1 cellular context compared by ENCODE assay signal in genomic region chr7:100466830-100467605, GRCh38.
TF ChIP-seq lines count a peak whose summit lies in the region.

No MANE protein-coding gene starts in this region.

TF ChIP-seq in IMR-90, 13 proteins besides CTCF, POLR2A, EP300 and RAD21:
- TF ChIP-seq ELK1 (IDR thresholded peaks at IDR 0.05; ENCODE audit: borderline replicate concordance, low read depth, low read length) (no peak), RCOR1 (IDR thresholded peaks at IDR 0.05; ENCODE audit: insufficient replicate concordance, low read length) (no peak), FOS (IDR thresholded peaks at IDR 0.05; ENCODE audit: low read depth, low read length) (no peak), BHLHE40 (IDR thresholded peaks at IDR 0.05; ENCODE audit: low read depth, low read length) (no peak), MXI1 (IDR thresholded peaks at IDR 0.05; ENCODE audit: borderline replicate concordance, low read depth, low read length) (no peak), MAFK (IDR thresholded peaks at IDR 0.05; ENCODE audit: low read depth, low read length) (no peak), SMC3 (IDR thresholded peaks at IDR 0.05; ENCODE audit: low read depth, low read length) (no peak), RFX5 (IDR thresholded peaks at IDR 0.05; ENCODE audit: low read depth, low read length) (no peak), CHD1 (IDR thresholded peaks at IDR 0.05; ENCODE audit: low read depth, low read length) (no peak), MAZ (IDR thresholded peaks at IDR 0.05; ENCODE audit: borderline replicate concordance, low read depth, low read length) (no peak), NFE2L2 (IDR thresholded peaks at IDR 0.05; ENCODE audit: low read depth, low read length) (no peak), CEBPB (IDR thresholded peaks at IDR 0.05; ENCODE audit: low read depth, low read length) (no peak)
- TF ChIP-seq, protein P1, sequence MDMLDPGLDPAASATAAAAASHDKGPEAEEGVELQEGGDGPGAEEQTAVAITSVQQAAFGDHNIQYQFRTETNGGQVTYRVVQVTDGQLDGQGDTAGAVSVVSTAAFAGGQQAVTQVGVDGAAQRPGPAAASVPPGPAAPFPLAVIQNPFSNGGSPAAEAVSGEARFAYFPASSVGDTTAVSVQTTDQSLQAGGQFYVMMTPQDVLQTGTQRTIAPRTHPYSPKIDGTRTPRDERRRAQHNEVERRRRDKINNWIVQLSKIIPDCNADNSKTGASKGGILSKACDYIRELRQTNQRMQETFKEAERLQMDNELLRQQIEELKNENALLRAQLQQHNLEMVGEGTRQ (IDR thresholded peaks at IDR 0.05; ENCODE audit: low read depth, low read length): no peak
TF ChIP-seq in IMR-90: peak in this region for 0.
